ENCODE assay signal across 9 cellular contexts in the genomic region with DNA sequence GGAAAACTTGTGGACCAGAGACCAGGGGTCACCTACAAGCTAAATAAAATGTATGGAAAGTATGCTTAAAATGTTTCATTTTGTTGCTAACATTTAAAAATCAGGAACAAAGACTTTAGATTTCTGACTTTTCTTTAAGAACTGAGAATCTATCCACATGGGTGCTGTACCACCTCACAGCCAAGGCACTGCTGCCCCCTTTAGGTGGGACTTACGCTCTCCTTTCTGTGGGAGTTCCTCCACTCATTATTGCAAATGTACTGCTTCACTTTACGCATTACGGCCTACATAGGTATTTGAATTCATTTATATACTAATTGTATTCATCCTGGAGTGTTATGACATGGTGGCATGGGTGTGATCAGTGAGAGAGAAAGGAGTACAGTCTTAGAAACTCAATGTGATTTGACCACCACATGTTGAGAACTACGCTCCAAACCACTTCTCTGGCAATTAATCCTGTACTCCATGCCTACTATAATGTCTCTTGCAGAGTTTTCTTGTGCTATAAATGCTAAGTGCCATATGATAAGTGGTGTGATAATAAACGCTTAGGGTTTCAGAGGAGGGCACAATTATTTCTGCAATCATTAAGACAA. TPM values are rescaled to one million over a fixed set of nuclear protein-coding genes. Genes with fewer than 3 reads are reported as not detected.
DNase-seq lines count a peak whose midpoint lies in the region; ATAC-seq and TF ChIP-seq lines count a peak whose summit lies in the region.
"Had no signal": no experiment of that assay in that cellular context is flagged by ENCODE, and none has a peak within 500 bp of the region (broad histone marks: within the 10 kb centered on the region; RNA-seq: fewer than 3 reads in every experiment).

No MANE protein-coding gene starts in this region.

- no peaks in the 10 kb centered on the region for H3K36me3 Mint-ChIP-seq in CD4-positive, CD25-positive, alpha-beta regulatory T cell
- no peaks in the 10 kb centered on the region for H3K36me3 Mint-ChIP-seq in WTC11
- no peaks in the 10 kb centered on the region for H3K36me3 Mint-ChIP-seq in effector memory CD8-positive, alpha-beta T cell (ENCODE audit: insufficient read depth)

- peak; percentile 23 to 54 (median 25) for DNase-seq in CD4-positive, CD25-positive, alpha-beta regulatory T cell
- peak; percentile 5 for DNase-seq in LoVo (ENCODE audit: low spot score)
- DNase-seq in WTC11 (ENCODE audit: low spot score) = peak; percentile 77
- peak; percentile 15 to 34 (median 27) for DNase-seq in effector memory CD8-positive, alpha-beta T cell
- no peak for DNase-seq in HuH-7.5 (ENCODE audit: low spot score)
- no peak for DNase-seq in mucosa of gallbladder (ENCODE audit: low spot score)

- no peaks in the 10 kb centered on the region for H3K9me2 ChIP-seq in neural cell (ENCODE audit: insufficient read depth, low read length)

- TF ChIP-seq EP300 in neural cell (conservative IDR thresholded peaks at IDR 0.05; ENCODE audit: poor library complexity, severe bottlenecking) = no peak

- H3K4me3 ChIP-seq in CD4-positive, CD25-positive, alpha-beta regulatory T cell (ENCODE audit: low read depth, low read length) = no peak overlapping the region
- no peak overlapping the region for H3K4me3 ChIP-seq in neural cell (ENCODE audit: low read length)

- peak in 1 of 2 donors; percentile 58 for ATAC-seq in CD4-positive, CD25-positive, alpha-beta regulatory T cell (ENCODE audit: low read depth in 2 of 2)
- ATAC-seq in GM19023 (IDR thresholded peaks at IDR 0.05; ENCODE audit: unreplicated experiment) = peak; percentile 52
- peak; percentile 97 for ATAC-seq in WTC11
- peak; percentile 65 for ATAC-seq in effector memory CD8-positive, alpha-beta T cell (replicated peaks)

- H3F3A ChIP-seq in neural cell (ENCODE audit: insufficient read depth, low read length, poor library complexity, severe bottlenecking) = no peaks in the 10 kb centered on the region

- H3K4me1 ChIP-seq in CD4-positive, CD25-positive, alpha-beta regulatory T cell (ENCODE audit: control insufficient read depth, insufficient read depth, low read length, poor library complexity, severe bottlenecking) = no peaks in the 10 kb centered on the region

- H3K4me3 Mint-ChIP-seq in CD4-positive, CD25-positive, alpha-beta regulatory T cell = no peak overlapping the region
- H3K4me3 Mint-ChIP-seq in WTC11 = no peak overlapping the region
- H3K4me3 Mint-ChIP-seq in effector memory CD8-positive, alpha-beta T cell = no peak overlapping the region
- H3K4me3 Mint-ChIP-seq: T-helper 1 cell treated with Interleukin-12 subunit alpha and Interleukin-12 subunit beta and Interleukin-4 antibody, amounts not matched to agents 30 μg/mL and 1 μg/mL, for 36 hours had no signal

- CTCF ChIA-PET in WTC11 (lab: Charles Lee) = interaction anchor here (0.7 to 1.7 kb wide), 4 partner anchors 12 to 46 kb away, joined by 3 to 7 read pairs (median 3); a partner anchor contains a TSS

- H3K4me2 ChIP-seq in neural cell (ENCODE audit: low read length) = no peak overlapping the region

- POLR2A ChIA-PET in WTC11 (lab: Charles Lee) = no interaction called here

- H4K20me1 ChIP-seq in neural cell (ENCODE audit: insufficient read depth) = no peaks in the 10 kb centered on the region

- peaks cover 18% of the 10 kb centered on the region for H3K27me3 Mint-ChIP-seq in CD4-positive, CD25-positive, alpha-beta regulatory T cell
- H3K27me3 Mint-ChIP-seq in WTC11 (ENCODE audit: low read depth) = no peaks in the 10 kb centered on the region
- H3K27me3 Mint-ChIP-seq in effector memory CD8-positive, alpha-beta T cell = peaks cover 0 to 20% of the 10 kb centered on the region in 2 donors

- no peak overlapping the region for H3K27ac Mint-ChIP-seq in CD4-positive, CD25-positive, alpha-beta regulatory T cell
- no peak overlapping the region for H3K27ac Mint-ChIP-seq in WTC11
- H3K27ac Mint-ChIP-seq in effector memory CD8-positive, alpha-beta T cell = no peak overlapping the region
- H3K27ac Mint-ChIP-seq: T-helper 1 cell treated with Interleukin-12 subunit alpha and Interleukin-12 subunit beta and Interleukin-4 antibody, amounts not matched to agents 30 μg/mL and 1 μg/mL, for 36 hours had no signal

- H3K36me3 ChIP-seq in CD4-positive, CD25-positive, alpha-beta regulatory T cell (ENCODE audit: control insufficient read depth, insufficient read depth, low read length) = no peaks in the 10 kb centered on the region
- H3K36me3 ChIP-seq in neural cell (ENCODE audit: insufficient read depth, low read length) = no peaks in the 10 kb centered on the region

- no peaks in the 10 kb centered on the region for H3K4me1 Mint-ChIP-seq in CD4-positive, CD25-positive, alpha-beta regulatory T cell
- H3K4me1 Mint-ChIP-seq in WTC11 = no peaks in the 10 kb centered on the region
- no peaks in the 10 kb centered on the region for H3K4me1 Mint-ChIP-seq in effector memory CD8-positive, alpha-beta T cell (ENCODE audit: low read depth in 2 of 2)

- H3K79me2 ChIP-seq in neural cell (replicated peaks; ENCODE audit: insufficient read depth, low read length) = no peaks in the 10 kb centered on the region

- peaks cover 2% of the 10 kb centered on the region for H3K27me3 ChIP-seq in CD4-positive, CD25-positive, alpha-beta regulatory T cell (ENCODE audit: control insufficient read depth, insufficient read depth, low read length)
- no peaks in the 10 kb centered on the region for H3K27me3 ChIP-seq in neural cell (ENCODE audit: insufficient read depth, low read depth, low read length)

- no peaks in the 10 kb centered on the region for H3K9me3 ChIP-seq in CD4-positive, CD25-positive, alpha-beta regulatory T cell (ENCODE audit: control insufficient read depth in 2 of 2, low read length in 2 of 2)
- no peaks in the 10 kb centered on the region for H3K9me3 ChIP-seq in neural cell (ENCODE audit: low read length)

- TF ChIP-seq RAD21 in neural cell (conservative IDR thresholded peaks at IDR 0.05) = peak; percentile 66

- H3K9me3 Mint-ChIP-seq in CD4-positive, CD25-positive, alpha-beta regulatory T cell = no peaks in the 10 kb centered on the region
- H3K9me3 Mint-ChIP-seq in WTC11 = no peaks in the 10 kb centered on the region
- H3K9me3 Mint-ChIP-seq in effector memory CD8-positive, alpha-beta T cell = no peaks in the 10 kb centered on the region
- H3K9me3 Mint-ChIP-seq: T-helper 1 cell treated with Interleukin-12 subunit alpha and Interleukin-12 subunit beta and Interleukin-4 antibody, amounts not matched to agents 30 μg/mL and 1 μg/mL, for 36 hours had no signal

- H2AFZ ChIP-seq in neural cell (ENCODE audit: low read depth, low read length) = no peak overlapping the region

- no peak overlapping the region for H3K27ac ChIP-seq in CD4-positive, CD25-positive, alpha-beta regulatory T cell (ENCODE audit: insufficient read depth, low read length, poor library complexity, severe bottlenecking)
- H3K27ac ChIP-seq in neural cell (ENCODE audit: low read length) = no peak overlapping the region

- peak; percentile 53; the same call in 1 of the 2 replicates for TF ChIP-seq CTCF in WTC11 (IDR thresholded peaks at IDR 0.05)
- TF ChIP-seq CTCF in neural cell (IDR thresholded peaks at IDR 0.05; ENCODE audit: poor library complexity, severe bottlenecking) = peak; percentile 62

- H3K9ac ChIP-seq in neural cell (ENCODE audit: low read length) = no peak overlapping the region

TF ChIP-seq in WTC11, 78 proteins besides CTCF, POLR2A, EP300 and RAD21 (continues in another document):
- TF ChIP-seq NFE2L1 (CRISPR knock-in tag; IDR thresholded peaks at IDR 0.05) (no peak), ZNF232 (CRISPR knock-in tag; IDR thresholded peaks at IDR 0.05) (no peak), FOXP1 (CRISPR knock-in tag; IDR thresholded peaks at IDR 0.05; ENCODE audit: borderline replicate concordance) (no peak), ZNF263 (CRISPR knock-in tag; IDR thresholded peaks at IDR 0.05; ENCODE audit: low read depth) (no peak)
- TF ChIP-seq, protein P1, sequence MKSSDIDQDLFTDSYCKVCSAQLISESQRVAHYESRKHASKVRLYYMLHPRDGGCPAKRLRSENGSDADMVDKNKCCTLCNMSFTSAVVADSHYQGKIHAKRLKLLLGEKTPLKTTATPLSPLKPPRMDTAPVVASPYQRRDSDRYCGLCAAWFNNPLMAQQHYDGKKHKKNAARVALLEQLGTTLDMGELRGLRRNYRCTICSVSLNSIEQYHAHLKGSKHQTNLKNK (CRISPR knock-in tag; IDR thresholded peaks at IDR 0.05) = no peak

TF ChIP-seq in neural cell, 6 proteins besides CTCF, POLR2A, EP300 and RAD21:
- TF ChIP-seq SMC3 (conservative IDR thresholded peaks at IDR 0.05; ENCODE audit: poor library complexity) (peak; percentile 48), MXI1 (conservative IDR thresholded peaks at IDR 0.05; ENCODE audit: poor library complexity, severe bottlenecking) (no peak)
TF ChIP-seq in neural cell: peak in this region for 1.

RNA-seq across cellular contexts. Expression of a gene that starts 24.7 kb away (rescaled TPM):
- total RNA-seq in CD4-positive, CD25-positive, alpha-beta regulatory T cell = 5.2 TPM
- 10 to 100 TPM; 19.6 to 31.0 (median 20.7) TPM for polyA plus RNA-seq in CD4-positive, CD25-positive, alpha-beta regulatory T cell
- total RNA-seq in WTC11 (2021) (42.2 to 49.0 TPM (median 48.5 TPM) in 3 replicates), mucosa of gallbladder (15.3 TPM)
- polyA plus RNA-seq in neural cell = 87.8 and 116 TPM in 2 replicates
- 28.2 and 31.0 TPM in 2 replicates for polyA minus RNA-seq in neural cell

RNA-seq across cellular contexts. Expression of a gene that starts 40.4 kb away (rescaled TPM):
- total RNA-seq in CD4-positive, CD25-positive, alpha-beta regulatory T cell = 4.2 TPM
- 1 to 10 TPM; 2.0 to 5.4 (median 3.6) TPM for polyA plus RNA-seq in CD4-positive, CD25-positive, alpha-beta regulatory T cell
- total RNA-seq in WTC11 (2021) (5.9 to 6.4 TPM (median 6.3 TPM) in 3 replicates), mucosa of gallbladder (5.5 TPM)
- 13.8 and 15.0 TPM in 2 replicates for polyA plus RNA-seq in neural cell
- polyA minus RNA-seq in neural cell = 27.9 and 28.7 TPM in 2 replicates

RNA-seq across cellular contexts. Expression of a gene that starts 40.4 kb away (rescaled TPM):
- 0.91 TPM for total RNA-seq in CD4-positive, CD25-positive, alpha-beta regulatory T cell
- 1 to 10 TPM; 1.2 to 1.9 (median 1.5) TPM for polyA plus RNA-seq in CD4-positive, CD25-positive, alpha-beta regulatory T cell
- total RNA-seq in WTC11 (2021) = 61.0 to 95.4 TPM (median 63.6 TPM) in 3 replicates
- 0.56 and 2.7 TPM in 2 replicates for polyA plus RNA-seq in neural cell
- 1.2 and 1.7 TPM in 2 replicates for polyA minus RNA-seq in neural cell
- 1.2 TPM for total RNA-seq in mucosa of gallbladder

Comparison
In these comparisons a context has a peak if more than half of its experiments do, and no peak if none do; other contexts are left out.
1. DNase-seq: peak in CD4-positive, CD25-positive, alpha-beta regulatory T cell (3 of 3), LoVo (single experiment), WTC11 (single experiment) and effector memory CD8-positive, alpha-beta T cell (3 of 3); none in HuH-7.5 (single experiment) and mucosa of gallbladder (single experiment).
2. RNA of a gene that starts 40.4 kb away (total RNA-seq): 61.0 to 95.4 TPM in WTC11; 1.2 TPM in mucosa of gallbladder (single experiment) and 0.91 TPM in CD4-positive, CD25-positive, alpha-beta regulatory T cell (single experiment); every median in the first group is over 10 times any median in the second.